Comparison of ENCODE assay signal across 8 cellular contexts in genomic region chr16:3880623-3881498, GRCh38. TPM values are rescaled to one million over a fixed set of nuclear protein-coding genes. Genes with fewer than 3 reads are reported as not detected.
DNase-seq lines count a peak whose midpoint lies in the region; ATAC-seq, FAIRE-seq and TF ChIP-seq lines count a peak whose summit lies in the region.

TSS of gene CREBBP (minus strand) at chr16:3880713. CDS start at chr16:3879916, 797 bp downstream.

- H3K4me3 ChIP-seq in keratinocyte (ENCODE audit: control insufficient read depth in 2 of 3, extremely low read depth in 1 of 3, insufficient read depth in 2 of 3, low read depth in 1 of 3, low read length in 3 of 3), result peak within 1 kb of the TSS; percentile 76 to 88 (median 83)

- H3K9ac ChIP-seq in keratinocyte (ENCODE audit: control insufficient read depth, extremely low read depth, insufficient read depth, low read length), result peak within 1 kb of the TSS; percentile 89

- no peaks in the 10 kb centered on the region for H3K27me3 ChIP-seq in keratinocyte (ENCODE audit: control insufficient read depth, extremely low read depth, insufficient read depth, low read length)

- peak; percentile 76 for ATAC-seq in GM19023 (IDR thresholded peaks at IDR 0.05; ENCODE audit: unreplicated experiment)
- peak; percentile 77 for ATAC-seq in HG03280 (IDR thresholded peaks at IDR 0.05; ENCODE audit: unreplicated experiment)
- peak; percentile 81 to 84 for ATAC-seq in activated CD4-positive, CD25-positive, alpha-beta regulatory T cell treated with anti-CD3 and anti-CD28 coated beads, Interleukin-2, amount 50 U/mL, for 24 hours

- H3K9me1 ChIP-seq in keratinocyte (ENCODE audit: control insufficient read depth, extremely low read depth, insufficient read depth, low read length), result peaks cover 3% of the 10 kb centered on the region

- DNase-seq in AG08395 (ENCODE audit: low spot score), result peak; percentile 93
- peak; percentile 55 for DNase-seq in NCI-H345 treated with DMSO at 0.1 percent for 48 hours (lab: John Stamatoyannopoulos, UW; ENCODE audit: unreplicated experiment)
- DNase-seq in cerebellar cortex (ENCODE audit: low spot score), result peak; percentile 82
- DNase-seq in keratinocyte (ENCODE audit: low read depth, low spot score), result no peak
- peak; percentile 65 to 81 (median 67) for DNase-seq in stimulated activated CD4-positive, alpha-beta T cell treated with anti-CD3 and anti-CD28 coated beads, Interleukin-12 subunit alpha, Interleukin-12 subunit beta, amount 100 ng/mL, for 48 hours (ENCODE audit: low read depth in 2 of 3, low spot score in 1 of 3)

- no peak for FAIRE-seq in keratinocyte (lab: Jason Lieb, UNC)

- dilution Hi-C loops in keratinocyte (cut with MboI; ENCODE audit: extremely low pct_ligation_motif_present, low sequenced_read_pairs), result no loop called here

- H3K79me2 ChIP-seq in keratinocyte (ENCODE audit: control insufficient read depth, insufficient read depth, low read length), result peaks cover 39% of the 10 kb centered on the region

- peaks cover 0 to 4% of the 10 kb centered on the region in 2 experiments for H3K36me3 ChIP-seq in keratinocyte (ENCODE audit: control insufficient read depth in 2 of 2, extremely low read depth in 1 of 2, insufficient read depth in 2 of 2, low read length in 2 of 2)

- H4K20me1 ChIP-seq in keratinocyte (ENCODE audit: control insufficient read depth, extremely low read depth, insufficient read depth, low read length), result peaks cover 23% of the 10 kb centered on the region

- peak within 1 kb of the TSS; percentile 98 for H3K4me2 ChIP-seq in keratinocyte (ENCODE audit: control insufficient read depth, extremely low read depth, insufficient read depth, low read depth, low read length)

- H2AFZ ChIP-seq in keratinocyte (ENCODE audit: control insufficient read depth, low read length), result peak within 1 kb of the TSS; percentile 84

- no peaks in the 10 kb centered on the region for H3K9me3 ChIP-seq in keratinocyte (ENCODE audit: control insufficient read depth, low read depth, low read length)

- TF ChIP-seq CTCF in keratinocyte (optimal IDR thresholded peaks at IDR 0.05 in 1 of 3, IDR thresholded peaks at IDR 0.05 in 1 of 3, conservative IDR thresholded peaks at IDR 0.05 in 1 of 3; ENCODE audit: extremely low read depth in 1 of 3, insufficient read depth in 2 of 3, low read length in 3 of 3), result no peak

- peak within 1 kb of the TSS; percentile 71 for H3K27ac ChIP-seq in keratinocyte (ENCODE audit: control insufficient read depth, insufficient read depth, low read length)

- peaks cover 18% of the 10 kb centered on the region for H3K4me1 ChIP-seq in keratinocyte (ENCODE audit: control insufficient read depth, extremely low read depth, insufficient read depth, low read length)

RNA-seq across cellular contexts. Expression of gene CREBBP, which starts in this region (rescaled TPM):
- polyA plus RNA-seq in keratinocyte, result 2.2 to 5.0 TPM (median 4.6 TPM) in 3 replicates
- polyA plus RNA-seq in keratinocyte (2011; ENCODE audit: low read depth), result 132 TPM
- 4.3 and 4.8 TPM in 2 replicates for polyA plus RNA-seq in keratinocyte (2011; cell fraction: cytosol; rRNA removed)
- 23.8 and 25.9 TPM in 2 replicates for polyA plus RNA-seq in keratinocyte (2011; cell fraction: nucleus; rRNA removed)
- 12.9 and 15.0 TPM in 2 replicates for polyA plus RNA-seq in keratinocyte (2012; ENCODE audit: low replicate concordance)
- 10.6 to 48.3 TPM (median 17.6 TPM) in 3 replicates for polyA minus RNA-seq in keratinocyte
- 17.3 TPM for polyA minus RNA-seq in keratinocyte (2011; cell fraction: cytosol; rRNA and poly(A)+ RNA removed)
- polyA minus RNA-seq in keratinocyte (2011; cell fraction: nucleus; rRNA and poly(A)+ RNA removed), result 35.5 and 53.1 TPM in 2 replicates
